Comparison of ENCODE assay signal across 8 cellular contexts in genomic region chr1:960371-961131, GRCh38. TPM values are rescaled to one million over a fixed set of nuclear protein-coding genes. Genes with fewer than 3 reads are reported as not detected.
DNase-seq lines count a peak whose midpoint lies in the region; ATAC-seq and TF ChIP-seq lines count a peak whose summit lies in the region.

TSS of gene KLHL17 (plus strand) at chr1:960584. CDS start at chr1:960694, 110 bp downstream.

- DNase-seq in NCI-H1092 (lab: John Stamatoyannopoulos, UW) (peak; percentile 17), NCI-H1092 treated with DMSO at 0.1 percent for 48 hours (lab: John Stamatoyannopoulos, UW) (no peak), SJCRH30 (peak; percentile 80 to 85), foreskin keratinocyte (peak in 1 of 2 donors; percentile 40)
- peak; percentile 94 for DNase-seq in activated effector memory CD4-positive, alpha-beta T cell treated with anti-CD3 and anti-CD28 coated beads, Interleukin-2, amount 50 U/mL, for 16 hours

- H3K36me3 ChIP-seq in SJCRH30: peaks cover 15% of the 10 kb centered on the region
- peaks cover 26% of the 10 kb centered on the region for H3K36me3 ChIP-seq in neuron (ENCODE audit: insufficient read depth, low read length)
- H3K36me3 ChIP-seq in stomach smooth muscle (ENCODE audit: control insufficient read depth in 2 of 2, insufficient read depth in 2 of 2, low read length in 2 of 2): peaks cover 8 to 12% of the 10 kb centered on the region in 2 donors

- no peak within 1 kb of the TSS for H3K27ac ChIP-seq in SJCRH30
- no peak within 1 kb of the TSS for H3K27ac ChIP-seq in foreskin keratinocyte
- H3K27ac ChIP-seq in stomach smooth muscle (ENCODE audit: low read length): no peak within 1 kb of the TSS

- peak within 1 kb of the TSS; percentile 54 for H2AFZ ChIP-seq in neuron (ENCODE audit: low read depth, low read length)

- TF ChIP-seq CTCF in foreskin keratinocyte (conservative IDR thresholded peaks at IDR 0.05): no peak

- H3K9me3 ChIP-seq in SJCRH30 (replicated peaks): no peaks in the 10 kb centered on the region
- H3K9me3 ChIP-seq in neuron (ENCODE audit: low read length): no peaks in the 10 kb centered on the region
- H3K9me3 ChIP-seq in stomach smooth muscle (ENCODE audit: control insufficient read depth in 2 of 2, low read length in 2 of 2): no peaks in the 10 kb centered on the region

- peak within 1 kb of the TSS in 1 of 2 donors; percentile 29 for H3K9ac ChIP-seq in stomach smooth muscle (ENCODE audit: low read length in 2 of 2)

- H3K4me1 ChIP-seq in SJCRH30 (peaks cover 5% of the 10 kb centered on the region; the same call in 1 of the 2 replicates), foreskin keratinocyte (peaks cover 3% of the 10 kb centered on the region), neuron (ENCODE audit: insufficient read depth, low read length) (peaks cover 17% of the 10 kb centered on the region), stomach smooth muscle (ENCODE audit: control insufficient read depth, insufficient read depth, low read length) (peaks cover 30% of the 10 kb centered on the region)

- ATAC-seq in HG03442 (IDR thresholded peaks at IDR 0.05; ENCODE audit: unreplicated experiment) (peak; percentile 30), foreskin keratinocyte (peak; percentile 45)

- H3K4me3 ChIP-seq in SJCRH30 (peak within 1 kb of the TSS; percentile 95), neuron (ENCODE audit: low read length) (peak within 1 kb of the TSS; percentile 67), stomach smooth muscle (ENCODE audit: low read length in 2 of 2) (peak within 1 kb of the TSS; percentile 51 to 99)

- H3K27me3 ChIP-seq in SJCRH30 (no peaks in the 10 kb centered on the region), foreskin keratinocyte (peaks cover 9% of the 10 kb centered on the region), neuron (ENCODE audit: insufficient read depth, low read length) (no peaks in the 10 kb centered on the region), stomach smooth muscle (ENCODE audit: control insufficient read depth in 1 of 2, insufficient read depth in 2 of 2, low read length in 2 of 2) (no peaks in the 10 kb centered on the region)

RNA-seq across cellular contexts. Expression of gene KLHL17, which starts in this region (rescaled TPM):
- total RNA-seq in SJCRH30 (2014; rRNA removed; shearing (Covaris generic)): 8.4 and 15.1 TPM in 2 replicates
- 16.4 and 16.6 TPM in 2 replicates for total RNA-seq in foreskin keratinocyte
- 17.2 and 17.5 TPM in 2 replicates for polyA plus RNA-seq in foreskin keratinocyte
